ENCODE assay signal across 8 cellular contexts in genomic region chr11:10808553-10809372, GRCh38. TPM values are rescaled to one million over a fixed set of nuclear protein-coding genes. Genes with fewer than 3 reads are reported as not detected.
DNase-seq lines count a peak whose midpoint lies in the region; ATAC-seq and TF ChIP-seq lines count a peak whose summit lies in the region.

TSS of gene EIF4G2 (minus strand) at chr11:10808926.

- H3K36me3 ChIP-seq in IMR-90 (ENCODE audit: control insufficient read depth, insufficient read depth, low read length) = peaks cover 26% of the 10 kb centered on the region

- peak within 1 kb of the TSS; percentile 99 for H2AK5ac ChIP-seq in IMR-90 (ENCODE audit: low read depth, low read length)

- H3K4me3 ChIP-seq in IMR-90 (ENCODE audit: insufficient read depth, low read depth, low read length) (peak within 1 kb of the TSS; percentile 96), mononuclear cell (ENCODE audit: low read length) (peak within 1 kb of the TSS; percentile 98)

- H2BK20ac ChIP-seq in IMR-90 (ENCODE audit: low read depth, low read length) = peak within 1 kb of the TSS; percentile 53

- H3K23ac ChIP-seq in IMR-90 (ENCODE audit: low read depth, low read length) = peak within 1 kb of the TSS; percentile 99

- BruUV-seq in IMR-90 (replicated peaks; lab: Mats Ljungman, UMichigan) = TSS peak; percentile 16

- dilution Hi-C loops in IMR-90 (cut with HindIII; ENCODE audit: low sequenced_read_pairs, unreplicated experiment) = no loop called here

- POLR2A ChIA-PET in IMR-90 (lab: Charles Lee; ENCODE audit: unreplicated experiment) = interaction anchor here (0.6 to 1.8 kb wide), 14 partner anchors 10 to 125 kb away, joined by 3 to 11 read pairs (median 4); partner anchors contain the start of gene ZBED5

- H2BK5ac ChIP-seq in IMR-90 (ENCODE audit: low read depth, low read length, poor library complexity, severe bottlenecking) = peak within 1 kb of the TSS; percentile 98

- peak within 1 kb of the TSS; percentile 91 for H3K18ac ChIP-seq in IMR-90 (ENCODE audit: low read depth, low read length)

- H3K56ac ChIP-seq in IMR-90 (ENCODE audit: extremely low read depth, insufficient read depth, low read length) = peak within 1 kb of the TSS; percentile 97

- H2AFZ ChIP-seq in IMR-90 (replicated peaks; ENCODE audit: low read length, poor library complexity) = peak within 1 kb of the TSS; percentile 94

- intact Hi-C loops in IMR-90 (cut with micrococcal nuclease) = loop anchor here (1.0 to 5.0 kb wide), 4 partner anchors 50 to 214 kb away; partner anchors contain the start of gene ZBED5

- TF ChIP-seq POLR2A in IMR-90 (IDR thresholded peaks at IDR 0.05; ENCODE audit: low read depth, low read length) = peak; percentile 100

- peaks cover 48% of the 10 kb centered on the region for H4K20me1 ChIP-seq in IMR-90 (ENCODE audit: insufficient read depth, low read length)

- H3K4me2 ChIP-seq in IMR-90 (ENCODE audit: low read depth, low read length) = peak within 1 kb of the TSS; percentile 96

- no peak for TF ChIP-seq CTCF in IMR-90 (conservative IDR thresholded peaks at IDR 0.05; ENCODE audit: low read depth, low read length)

- DNase-seq in DMS 273 (lab: John Stamatoyannopoulos, UW; ENCODE audit: unreplicated experiment) (peak; percentile 97), IMR-90 (peak; percentile 99), OCI-M1 (lab: John Stamatoyannopoulos, UW) (peak; percentile 99), activated T-cell treated with anti-CD3 and anti-CD28 coated beads for 24 hours (ENCODE audit: low read depth) (peak; percentile 98), epidermal melanocyte (ENCODE audit: insufficient read length, low spot score) (peak; percentile 91)
- DNase-seq in stimulated activated CD8-positive, alpha-beta memory T cell treated with anti-CD3 and anti-CD28 coated beads, Interleukin-4, amount 100 ng/mL, for 1 hour (ENCODE audit: low read depth in 2 of 2, low spot score in 1 of 2) = peak; percentile 90 to 96

- H4K5ac ChIP-seq in IMR-90 (ENCODE audit: low read depth, low read length) = peak within 1 kb of the TSS; percentile 93

- peak within 1 kb of the TSS; percentile 97 for H4K8ac ChIP-seq in IMR-90 (ENCODE audit: low read depth in 2 of 2, low read length in 2 of 2)

- CTCF ChIA-PET in IMR-90 (lab: Yijun Ruan, JAX) = interaction anchor here (0.6 to 1.1 kb wide), 3 partner anchors 14 to 92 kb away, joined by 3 to 4 read pairs (median 3); no protein-coding TSS in a partner anchor

- H3K4ac ChIP-seq in IMR-90 (ENCODE audit: low read depth, low read length) = peak within 1 kb of the TSS; percentile 100

- H3K9me3 ChIP-seq in IMR-90 (ENCODE audit: control insufficient read depth, insufficient read depth, low read length) = no peaks in the 10 kb centered on the region
- H3K9me3 ChIP-seq in mononuclear cell (ENCODE audit: low read depth, low read length) = no peaks in the 10 kb centered on the region

- no peaks in the 10 kb centered on the region for H3K9me1 ChIP-seq in IMR-90 (ENCODE audit: insufficient read depth, low read length)

- in situ Hi-C loops in IMR-90 (cut with MboI; ENCODE audit: low sequenced_read_pairs) = no loop called here

- H3K4me1 ChIP-seq in IMR-90 (ENCODE audit: control insufficient read depth, insufficient read depth, low read length) (peaks cover 4% of the 10 kb centered on the region), mononuclear cell (ENCODE audit: insufficient read depth, low read length) (peaks cover 26% of the 10 kb centered on the region)

- peak within 1 kb of the TSS; percentile 100 for H2AK9ac ChIP-seq in IMR-90 (replicated peaks; ENCODE audit: low read depth, low read length, poor library complexity)

- peak within 1 kb of the TSS; percentile 91 for H2BK120ac ChIP-seq in IMR-90 (ENCODE audit: low read depth, low read length)

- peak within 1 kb of the TSS; percentile 100 for H3K9ac ChIP-seq in IMR-90 (ENCODE audit: low read depth, low read length)

- ATAC-seq in GM21528 (IDR thresholded peaks at IDR 0.05; ENCODE audit: low FRiP score, unreplicated experiment) (peak; percentile 93), IMR-90 (ENCODE audit: low read depth) (peak; percentile 95)

- H3K27ac ChIP-seq in IMR-90 (ENCODE audit: insufficient read depth, low read length) = peak within 1 kb of the TSS; percentile 99

- 1% methylated on average over 44 of the region's 65 CpGs; no CpG with 5 or more reads in 1 of the 2 experiments for WGBS in IMR-90 (ENCODE audit: extremely low coverage in 2 of 2, insufficient read length in 1 of 2), 2 experiments

- TF ChIP-seq RAD21 in IMR-90 (IDR thresholded peaks at IDR 0.05; ENCODE audit: low read length) = no peak; the same call in 1 of the 2 replicates

- H3K27me3 ChIP-seq in IMR-90 (ENCODE audit: control insufficient read depth, insufficient read depth, low read length) (no peaks in the 10 kb centered on the region), mononuclear cell (ENCODE audit: insufficient read depth, low read length) (no peaks in the 10 kb centered on the region)

- peak within 1 kb of the TSS; percentile 97 for H4K91ac ChIP-seq in IMR-90 (ENCODE audit: insufficient read depth, low read depth, low read length)

- peaks cover 16 to 35% of the 10 kb centered on the region in 2 experiments for H3K79me1 ChIP-seq in IMR-90 (ENCODE audit: low read depth in 1 of 2, low read length in 2 of 2)

- H2BK15ac ChIP-seq in IMR-90 (ENCODE audit: low read depth, low read length) = peak within 1 kb of the TSS; percentile 57; the same call in 1 of the 3 replicates

- H3K14ac ChIP-seq in IMR-90 (replicated peaks; ENCODE audit: low read depth, low read length) = peak within 1 kb of the TSS; percentile 100

TF ChIP-seq in IMR-90, 13 proteins besides CTCF, POLR2A, EP300 and RAD21:
- peak; percentile 15; the same call in 1 of the 2 replicates for TF ChIP-seq SMC3 (IDR thresholded peaks at IDR 0.05; ENCODE audit: low read depth, low read length)
- TF ChIP-seq RFX5 (IDR thresholded peaks at IDR 0.05; ENCODE audit: low read depth, low read length) = no peak
- peak; percentile 78; the same call in 1 of the 2 replicates for TF ChIP-seq MXI1 (IDR thresholded peaks at IDR 0.05; ENCODE audit: borderline replicate concordance, low read depth, low read length)
- TF ChIP-seq CEBPB (IDR thresholded peaks at IDR 0.05; ENCODE audit: low read depth, low read length) = peak; percentile 54
- peak; percentile 25; the same call in 1 of the 2 replicates for TF ChIP-seq CHD1 (IDR thresholded peaks at IDR 0.05; ENCODE audit: low read depth, low read length)

RNA-seq across cellular contexts. Expression of gene EIF4G2, which starts in this region (rescaled TPM):
- total RNA-seq in IMR-90 (2012; rRNA removed) (1,144 and 1,216 TPM in 2 replicates), mononuclear cell (824 TPM)
- polyA plus RNA-seq in IMR-90 (2012; rRNA removed) = 439 and 492 TPM in 2 replicates
- polyA plus RNA-seq in IMR-90 (2012; cell fraction: cytosol; rRNA removed) = 108 and 148 TPM in 2 replicates
- polyA plus RNA-seq in IMR-90 (2012; cell fraction: nucleus; rRNA removed; ENCODE audit: low replicate concordance) = 62.0 and 539 TPM in 2 replicates

Comparison
In these comparisons a context has a peak if more than half of its experiments do, and no peak if none do; other contexts are left out.
1. Peak in every context shown above with its lines: DNase-seq, ATAC-seq, H3K4me3 ChIP-seq and H3K27ac ChIP-seq.